ENCODE assay signal across 24 cellular contexts in genomic region chr1:113552244-113552643, GRCh38.
"Had no signal": no experiment of that assay in that cellular context is flagged by ENCODE, and none has a peak within 500 bp of the region (broad histone marks: within the 10 kb centered on the region; RNA-seq: fewer than 3 reads in every experiment).

No MANE protein-coding gene starts in this region.

- H3K27ac Mint-ChIP-seq: activated B cell treated with CpG ODN at 0.5 μM for 24 hours; activated CD4-positive, alpha-beta T cell treated with anti-CD3 and anti-CD28 coated beads, Interleukin-2, amount 10 ng/mL, durations not matched to agents 24 days and 14 days; activated CD8-positive, alpha-beta T cell treated with anti-CD3 and anti-CD28 coated beads, Interleukin-2, amount 10 ng/mL, durations not matched to agents 7 days and 5 days; activated naive CD4-positive, alpha-beta T cell treated with anti-CD3 and anti-CD28 coated beads for 36 hours; brain; dendritic cell treated with granulocyte-macrophage colony-stimulating factor and Interleukin-4, amounts not matched to agents 40 ng/mL and 50 ng/mL, for 4 days; immature natural killer cell; memory B cell; naive thymus-derived CD4-positive, alpha-beta T cell; stimulated activated memory B cell treated with anti-CD40 and anti-IgM and Interleukin-4, amounts not matched to agents 10 μg/mL and 1 μg/mL and 100 μg/mL, for 72 hours had no signal

- H3K9me3 Mint-ChIP-seq: activated B cell treated with CpG ODN at 0.5 μM for 24 hours; stimulated activated memory B cell treated with anti-CD40 and anti-IgM and Interleukin-4, amounts not matched to agents 10 μg/mL and 1 μg/mL and 100 μg/mL, for 72 hours had no signal

- H3K4me1 Mint-ChIP-seq: activated B cell treated with CpG ODN at 0.5 μM for 24 hours; activated CD4-positive, alpha-beta T cell treated with anti-CD3 and anti-CD28 coated beads, Interleukin-2, amount 10 ng/mL, durations not matched to agents 24 days and 14 days; brain; immature natural killer cell; memory B cell; naive thymus-derived CD4-positive, alpha-beta T cell; neural progenitor cell; stimulated activated memory B cell treated with anti-CD40 and anti-IgM and Interleukin-4, amounts not matched to agents 10 μg/mL and 1 μg/mL and 100 μg/mL, for 72 hours had no signal

- H3K27me3 ChIP-seq: neural progenitor cell, ovary, spleen, upper lobe of left lung had no signal

- H2AFZ ChIP-seq: neural progenitor cell had no signal

- H3K27me3 Mint-ChIP-seq: activated B cell treated with CpG ODN at 0.5 μM for 24 hours; activated CD4-positive, alpha-beta T cell treated with anti-CD3 and anti-CD28 coated beads, Interleukin-2, amount 10 ng/mL, durations not matched to agents 24 days and 14 days; dendritic cell treated with granulocyte-macrophage colony-stimulating factor and Interleukin-4, amounts not matched to agents 40 ng/mL and 50 ng/mL, for 4 days; naive thymus-derived CD4-positive, alpha-beta T cell had no signal

- H3K9me3 ChIP-seq: mucosa of descending colon, ovary, upper lobe of left lung had no signal

- H3K27ac ChIP-seq: neural progenitor cell, ovary, spleen, thoracic aorta, upper lobe of left lung had no signal

- H3K4me3 ChIP-seq: mucosa of descending colon, neural progenitor cell, ovary, spleen, thoracic aorta, upper lobe of left lung had no signal

- ATAC-seq: activated CD8-positive, alpha-beta T cell treated with anti-CD3 and anti-CD28 coated beads, Interleukin-2, amount 10 ng/mL, durations not matched to agents 7 days and 5 days; activated T-cell treated with anti-CD3 and anti-CD28 coated beads, Interleukin-2, amount 50 U/mL, for 4 hours; left ventricle myocardium superior; mucosa of descending colon; naive thymus-derived CD4-positive, alpha-beta T cell; sciatic nerve; stimulated activated memory B cell treated with anti-CD40 and anti-IgM and Interleukin-4, amounts not matched to agents 10 μg/mL and 1 μg/mL and 100 μg/mL, for 72 hours had no signal

- FAIRE-seq: TTC549 had no signal

- H3K4me3 Mint-ChIP-seq: activated B cell treated with CpG ODN at 0.5 μM for 24 hours; activated CD4-positive, alpha-beta T cell treated with anti-CD3 and anti-CD28 coated beads, Interleukin-2, amount 10 ng/mL, durations not matched to agents 24 days and 14 days; activated CD8-positive, alpha-beta T cell treated with anti-CD3 and anti-CD28 coated beads, Interleukin-2, amount 10 ng/mL, durations not matched to agents 7 days and 5 days; activated naive CD4-positive, alpha-beta T cell treated with anti-CD3 and anti-CD28 coated beads for 36 hours; activated T-cell treated with anti-CD3 and anti-CD28 coated beads, Interleukin-2, amount 50 U/mL, for 4 hours; brain; dendritic cell treated with granulocyte-macrophage colony-stimulating factor and Interleukin-4, amounts not matched to agents 40 ng/mL and 50 ng/mL, for 4 days; immature natural killer cell; memory B cell; naive thymus-derived CD4-positive, alpha-beta T cell; neural progenitor cell; stimulated activated memory B cell treated with anti-CD40 and anti-IgM and Interleukin-4, amounts not matched to agents 10 μg/mL and 1 μg/mL and 100 μg/mL, for 72 hours had no signal

- H3K4me2 ChIP-seq: neural progenitor cell had no signal

- H3K4me1 ChIP-seq: neural progenitor cell, spleen, upper lobe of left lung had no signal

- H3K9ac ChIP-seq: neural progenitor cell had no signal

- DNase-seq: activated B cell treated with CpG ODN at 0.5 μM for 24 hours; activated CD4-positive, alpha-beta T cell treated with anti-CD3 and anti-CD28 coated beads, Interleukin-2, amount 10 ng/mL, durations not matched to agents 24 days and 14 days; activated CD8-positive, alpha-beta T cell treated with anti-CD3 and anti-CD28 coated beads, Interleukin-2, amount 10 ng/mL, durations not matched to agents 7 days and 5 days; activated naive CD4-positive, alpha-beta T cell treated with anti-CD3 and anti-CD28 coated beads for 36 hours; activated T-cell treated with anti-CD3 and anti-CD28 coated beads, Interleukin-2, amount 50 U/mL, for 4 hours; anterior cingulate cortex; effector CD8-positive, alpha-beta T cell; immature natural killer cell; left ventricle myocardium superior; mucosa of descending colon; naive thymus-derived CD4-positive, alpha-beta T cell; ovary; spleen; stimulated activated CD4-positive, alpha-beta T cell treated with anti-CD3 and anti-CD28 coated beads, Interleukin-4, amount 100 ng/mL, for 4 hours; SW 1271; upper lobe of left lung had no signal

- H3K36me3 ChIP-seq: neural progenitor cell, ovary, spleen had no signal
